Comparison of ENCODE assay signal across 1 cellular context in the genomic region with DNA sequence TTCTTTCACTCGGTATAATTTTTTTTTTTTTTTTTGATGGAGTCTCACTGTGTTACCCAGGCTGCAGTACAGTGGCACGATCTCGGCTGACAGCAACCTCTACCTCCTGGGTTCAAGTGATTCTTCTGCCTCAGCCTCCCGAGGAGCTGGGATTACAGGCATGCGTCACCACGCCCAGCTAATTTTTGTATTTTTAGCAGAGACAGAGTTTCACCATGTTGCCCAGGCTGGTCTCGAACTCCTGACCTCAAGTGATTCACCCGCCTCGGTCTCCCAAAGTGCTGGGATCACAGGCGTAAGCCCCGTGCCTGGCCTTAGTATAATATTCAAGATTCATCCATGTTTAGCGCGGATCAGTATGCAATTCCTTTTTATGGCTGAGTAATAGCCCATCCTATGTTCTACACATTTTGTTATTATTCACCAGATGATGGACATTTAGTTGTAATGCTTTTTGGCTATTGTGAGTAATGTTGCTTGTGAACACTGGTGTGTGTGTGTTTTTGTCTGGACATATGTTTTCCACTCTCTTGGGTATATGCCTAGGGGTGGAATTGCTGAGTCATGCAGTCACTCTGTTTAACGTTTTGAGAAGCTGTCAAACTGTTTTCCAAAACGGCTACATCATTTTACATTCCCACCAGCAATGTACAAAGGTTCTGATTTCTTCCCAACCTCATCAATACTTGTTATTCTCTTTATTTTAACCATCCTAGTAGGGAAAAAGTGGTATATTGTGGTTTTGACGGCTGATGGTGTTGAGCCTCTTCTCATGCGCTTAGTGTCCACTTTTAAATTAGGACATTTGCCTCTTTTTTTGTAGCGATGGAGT.
TF ChIP-seq lines count a peak whose summit lies in the region.

No MANE protein-coding gene starts in this region.

TF ChIP-seq in K562, 482 proteins besides CTCF, POLR2A, EP300 and RAD21 (continued from another document and continues in another):
- TF ChIP-seq NR2C2 (CRISPR knock-in tag; IDR thresholded peaks at IDR 0.05) (no peak), NR2C2 (tag; IDR thresholded peaks at IDR 0.05) (no peak), ZNF217 (CRISPR knock-in tag; IDR thresholded peaks at IDR 0.05) (no peak), ELF2 (CRISPR knock-in tag; IDR thresholded peaks at IDR 0.05) (peak; percentile 67; the same call in 1 of the 2 replicates), GTF2A2 (tag; IDR thresholded peaks at IDR 0.05) (no peak), ERF (CRISPR knock-in tag; IDR thresholded peaks at IDR 0.05) (no peak), MTA3 (IDR thresholded peaks at IDR 0.05; ENCODE audit: borderline replicate concordance) (no peak), ARID2 (IDR thresholded peaks at IDR 0.05) (no peak), ARNT (IDR thresholded peaks at IDR 0.05) (no peak), KLF16 (IDR thresholded peaks at IDR 0.05) (no peak), TAL1 (IDR thresholded peaks at IDR 0.05) (no peak; the same call in 1 of the 2 replicates), PHF20 (IDR thresholded peaks at IDR 0.05; ENCODE audit: partially characterized antibody) (no peak), NCOR1 (IDR thresholded peaks at IDR 0.05) (no peak; the same call in 1 of the 2 replicates), RBM39 (optimal IDR thresholded peaks at IDR 0.05; ENCODE audit: low read depth, low read length) (no peak), RBFOX2 (IDR thresholded peaks at IDR 0.05; ENCODE audit: low read depth, low read length) (no peak), ZNF766 (CRISPR knock-in tag; conservative IDR thresholded peaks at IDR 0.05) (peak; percentile 39; the same call in 1 of the 2 replicates), MEF2A (IDR thresholded peaks at IDR 0.05; ENCODE audit: control insufficient read depth, low read depth, low read length) (no peak), ESRRA (IDR thresholded peaks at IDR 0.05; ENCODE audit: borderline replicate concordance, low read depth) (no peak), FOXK2 (conservative IDR thresholded peaks at IDR 0.05 in 1 of 2, IDR thresholded peaks at IDR 0.05 in 1 of 2; ENCODE audit: low read depth in 2 of 2) (peak in 1 of 2 experiments; percentile 52; a peak in 1 of 4 replicates), TCFL5 (CRISPR knock-in tag; conservative IDR thresholded peaks at IDR 0.05) (no peak; the same call in 1 of the 2 replicates), PHB2 (IDR thresholded peaks at IDR 0.05; ENCODE audit: low read depth) (no peak), ZNF384 (IDR thresholded peaks at IDR 0.05; ENCODE audit: low read depth, low read length) (no peak), RCOR1 (IDR thresholded peaks at IDR 0.05; ENCODE audit: borderline replicate concordance in 1 of 2, low read depth in 2 of 2, low read length in 2 of 2) (no peak), GABPA (tag; conservative IDR thresholded peaks at IDR 0.05; ENCODE audit: low read depth) (peak; percentile 17), ZFP36 (IDR thresholded peaks at IDR 0.05; ENCODE audit: low read depth, low read length, partially characterized antibody) (no peak), HDAC3 (IDR thresholded peaks at IDR 0.05; ENCODE audit: borderline replicate concordance, partially characterized antibody) (no peak), CEBPG (CRISPR knock-in tag; IDR thresholded peaks at IDR 0.05) (no peak; the same call in 1 of the 2 replicates), CEBPG (tag; conservative IDR thresholded peaks at IDR 0.05 in 1 of 2, IDR thresholded peaks at IDR 0.05 in 1 of 2) (peak in 1 of 2 experiments; percentile 14; a peak in 1 of 4 replicates), ETV6 (IDR thresholded peaks at IDR 0.05; ENCODE audit: borderline replicate concordance in 1 of 2, low read depth in 2 of 2, low read length in 1 of 2) (no peak; a peak in 1 of 4 replicates), ETV6 (CRISPR knock-in tag; IDR thresholded peaks at IDR 0.05; ENCODE audit: borderline replicate concordance) (no peak), ZBTB17 (CRISPR knock-in tag; IDR thresholded peaks at IDR 0.05) (no peak), U2AF2 (optimal IDR thresholded peaks at IDR 0.05; ENCODE audit: low read depth, low read length) (no peak), MTA1 (IDR thresholded peaks at IDR 0.05; ENCODE audit: borderline replicate concordance) (no peak), CREBBP (IDR thresholded peaks at IDR 0.05; ENCODE audit: low read depth, low read length) (no peak)
- TF ChIP-seq, protein P1, sequence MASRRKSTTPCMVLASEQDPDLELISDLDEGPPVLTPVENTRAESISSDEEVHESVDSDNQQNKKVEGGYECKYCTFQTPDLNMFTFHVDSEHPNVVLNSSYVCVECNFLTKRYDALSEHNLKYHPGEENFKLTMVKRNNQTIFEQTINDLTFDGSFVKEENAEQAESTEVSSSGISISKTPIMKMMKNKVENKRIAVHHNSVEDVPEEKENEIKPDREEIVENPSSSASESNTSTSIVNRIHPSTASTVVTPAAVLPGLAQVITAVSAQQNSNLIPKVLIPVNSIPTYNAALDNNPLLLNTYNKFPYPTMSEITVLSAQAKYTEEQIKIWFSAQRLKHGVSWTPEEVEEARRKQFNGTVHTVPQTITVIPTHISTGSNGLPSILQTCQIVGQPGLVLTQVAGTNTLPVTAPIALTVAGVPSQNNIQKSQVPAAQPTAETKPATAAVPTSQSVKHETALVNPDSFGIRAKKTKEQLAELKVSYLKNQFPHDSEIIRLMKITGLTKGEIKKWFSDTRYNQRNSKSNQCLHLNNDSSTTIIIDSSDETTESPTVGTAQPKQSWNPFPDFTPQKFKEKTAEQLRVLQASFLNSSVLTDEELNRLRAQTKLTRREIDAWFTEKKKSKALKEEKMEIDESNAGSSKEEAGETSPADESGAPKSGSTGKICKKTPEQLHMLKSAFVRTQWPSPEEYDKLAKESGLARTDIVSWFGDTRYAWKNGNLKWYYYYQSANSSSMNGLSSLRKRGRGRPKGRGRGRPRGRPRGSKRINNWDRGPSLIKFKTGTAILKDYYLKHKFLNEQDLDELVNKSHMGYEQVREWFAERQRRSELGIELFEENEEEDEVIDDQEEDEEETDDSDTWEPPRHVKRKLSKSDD (conservative IDR thresholded peaks at IDR 0.05; ENCODE audit: low read length) = no peak
- TF ChIP-seq, protein P2, sequence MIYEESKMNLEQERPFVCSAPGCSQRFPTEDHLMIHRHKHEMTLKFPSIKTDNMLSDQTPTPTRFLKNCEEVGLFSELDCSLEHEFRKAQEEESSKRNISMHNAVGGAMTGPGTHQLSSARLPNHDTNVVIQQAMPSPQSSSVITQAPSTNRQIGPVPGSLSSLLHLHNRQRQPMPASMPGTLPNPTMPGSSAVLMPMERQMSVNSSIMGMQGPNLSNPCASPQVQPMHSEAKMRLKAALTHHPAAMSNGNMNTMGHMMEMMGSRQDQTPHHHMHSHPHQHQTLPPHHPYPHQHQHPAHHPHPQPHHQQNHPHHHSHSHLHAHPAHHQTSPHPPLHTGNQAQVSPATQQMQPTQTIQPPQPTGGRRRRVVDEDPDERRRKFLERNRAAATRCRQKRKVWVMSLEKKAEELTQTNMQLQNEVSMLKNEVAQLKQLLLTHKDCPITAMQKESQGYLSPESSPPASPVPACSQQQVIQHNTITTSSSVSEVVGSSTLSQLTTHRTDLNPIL (CRISPR knock-in tag; IDR thresholded peaks at IDR 0.05) = no peak
- TF ChIP-seq, protein P3, sequence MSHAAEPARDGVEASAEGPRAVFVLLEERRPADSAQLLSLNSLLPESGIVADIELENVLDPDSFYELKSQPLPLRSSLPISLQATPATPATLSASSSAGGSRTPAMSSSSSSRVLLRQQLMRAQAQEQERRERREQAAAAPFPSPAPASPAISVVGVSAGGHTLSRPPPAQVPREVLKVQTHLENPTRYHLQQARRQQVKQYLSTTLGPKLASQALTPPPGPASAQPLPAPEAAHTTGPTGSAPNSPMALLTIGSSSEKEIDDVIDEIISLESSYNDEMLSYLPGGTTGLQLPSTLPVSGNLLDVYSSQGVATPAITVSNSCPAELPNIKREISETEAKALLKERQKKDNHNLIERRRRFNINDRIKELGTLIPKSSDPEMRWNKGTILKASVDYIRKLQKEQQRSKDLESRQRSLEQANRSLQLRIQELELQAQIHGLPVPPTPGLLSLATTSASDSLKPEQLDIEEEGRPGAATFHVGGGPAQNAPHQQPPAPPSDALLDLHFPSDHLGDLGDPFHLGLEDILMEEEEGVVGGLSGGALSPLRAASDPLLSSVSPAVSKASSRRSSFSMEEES (CRISPR knock-in tag; IDR thresholded peaks at IDR 0.05) = no peak
- TF ChIP-seq, protein P4, sequence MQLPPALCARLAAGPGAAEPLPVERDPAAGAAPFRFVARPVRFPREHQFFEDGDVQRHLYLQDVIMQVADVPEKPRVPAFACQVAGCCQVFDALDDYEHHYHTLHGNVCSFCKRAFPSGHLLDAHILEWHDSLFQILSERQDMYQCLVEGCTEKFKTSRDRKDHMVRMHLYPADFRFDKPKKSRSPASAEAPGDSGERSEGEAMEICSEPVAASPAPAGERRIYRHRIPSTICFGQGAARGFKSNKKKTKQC (CRISPR knock-in tag; IDR thresholded peaks at IDR 0.05) = no peak
- TF ChIP-seq, protein P5, sequence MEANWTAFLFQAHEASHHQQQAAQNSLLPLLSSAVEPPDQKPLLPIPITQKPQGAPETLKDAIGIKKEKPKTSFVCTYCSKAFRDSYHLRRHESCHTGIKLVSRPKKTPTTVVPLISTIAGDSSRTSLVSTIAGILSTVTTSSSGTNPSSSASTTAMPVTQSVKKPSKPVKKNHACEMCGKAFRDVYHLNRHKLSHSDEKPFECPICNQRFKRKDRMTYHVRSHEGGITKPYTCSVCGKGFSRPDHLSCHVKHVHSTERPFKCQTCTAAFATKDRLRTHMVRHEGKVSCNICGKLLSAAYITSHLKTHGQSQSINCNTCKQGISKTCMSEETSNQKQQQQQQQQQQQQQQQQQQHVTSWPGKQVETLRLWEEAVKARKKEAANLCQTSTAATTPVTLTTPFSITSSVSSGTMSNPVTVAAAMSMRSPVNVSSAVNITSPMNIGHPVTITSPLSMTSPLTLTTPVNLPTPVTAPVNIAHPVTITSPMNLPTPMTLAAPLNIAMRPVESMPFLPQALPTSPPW (CRISPR knock-in tag; IDR thresholded peaks at IDR 0.05) = peak; percentile 33; the same call in 1 of the 2 replicates
- TF ChIP-seq, protein P6, sequence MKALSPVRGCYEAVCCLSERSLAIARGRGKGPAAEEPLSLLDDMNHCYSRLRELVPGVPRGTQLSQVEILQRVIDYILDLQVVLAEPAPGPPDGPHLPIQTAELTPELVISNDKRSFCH (CRISPR knock-in tag; IDR thresholded peaks at IDR 0.05) = no peak
- TF ChIP-seq, protein P6 (tag; IDR thresholded peaks at IDR 0.05) = no peak; the same call in 1 of the 2 replicates
- TF ChIP-seq, protein P7, sequence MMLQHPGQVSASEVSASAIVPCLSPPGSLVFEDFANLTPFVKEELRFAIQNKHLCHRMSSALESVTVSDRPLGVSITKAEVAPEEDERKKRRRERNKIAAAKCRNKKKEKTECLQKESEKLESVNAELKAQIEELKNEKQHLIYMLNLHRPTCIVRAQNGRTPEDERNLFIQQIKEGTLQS (IDR thresholded peaks at IDR 0.05) = peak; percentile 29; the same call in 1 of the 2 replicates
- TF ChIP-seq, protein P7 (CRISPR knock-in tag; conservative IDR thresholded peaks at IDR 0.05) = no peak
- TF ChIP-seq, protein P8, sequence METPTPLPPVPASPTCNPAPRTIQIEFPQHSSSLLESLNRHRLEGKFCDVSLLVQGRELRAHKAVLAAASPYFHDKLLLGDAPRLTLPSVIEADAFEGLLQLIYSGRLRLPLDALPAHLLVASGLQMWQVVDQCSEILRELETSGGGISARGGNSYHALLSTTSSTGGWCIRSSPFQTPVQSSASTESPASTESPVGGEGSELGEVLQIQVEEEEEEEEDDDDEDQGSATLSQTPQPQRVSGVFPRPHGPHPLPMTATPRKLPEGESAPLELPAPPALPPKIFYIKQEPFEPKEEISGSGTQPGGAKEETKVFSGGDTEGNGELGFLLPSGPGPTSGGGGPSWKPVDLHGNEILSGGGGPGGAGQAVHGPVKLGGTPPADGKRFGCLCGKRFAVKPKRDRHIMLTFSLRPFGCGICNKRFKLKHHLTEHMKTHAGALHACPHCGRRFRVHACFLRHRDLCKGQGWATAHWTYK (CRISPR knock-in tag; IDR thresholded peaks at IDR 0.05) = no peak
- TF ChIP-seq, protein P9, sequence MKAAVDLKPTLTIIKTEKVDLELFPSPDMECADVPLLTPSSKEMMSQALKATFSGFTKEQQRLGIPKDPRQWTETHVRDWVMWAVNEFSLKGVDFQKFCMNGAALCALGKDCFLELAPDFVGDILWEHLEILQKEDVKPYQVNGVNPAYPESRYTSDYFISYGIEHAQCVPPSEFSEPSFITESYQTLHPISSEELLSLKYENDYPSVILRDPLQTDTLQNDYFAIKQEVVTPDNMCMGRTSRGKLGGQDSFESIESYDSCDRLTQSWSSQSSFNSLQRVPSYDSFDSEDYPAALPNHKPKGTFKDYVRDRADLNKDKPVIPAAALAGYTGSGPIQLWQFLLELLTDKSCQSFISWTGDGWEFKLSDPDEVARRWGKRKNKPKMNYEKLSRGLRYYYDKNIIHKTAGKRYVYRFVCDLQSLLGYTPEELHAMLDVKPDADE (conservative IDR thresholded peaks at IDR 0.05; ENCODE audit: control insufficient read depth, low read depth, low read length) = no peak
- TF ChIP-seq, protein P10, sequence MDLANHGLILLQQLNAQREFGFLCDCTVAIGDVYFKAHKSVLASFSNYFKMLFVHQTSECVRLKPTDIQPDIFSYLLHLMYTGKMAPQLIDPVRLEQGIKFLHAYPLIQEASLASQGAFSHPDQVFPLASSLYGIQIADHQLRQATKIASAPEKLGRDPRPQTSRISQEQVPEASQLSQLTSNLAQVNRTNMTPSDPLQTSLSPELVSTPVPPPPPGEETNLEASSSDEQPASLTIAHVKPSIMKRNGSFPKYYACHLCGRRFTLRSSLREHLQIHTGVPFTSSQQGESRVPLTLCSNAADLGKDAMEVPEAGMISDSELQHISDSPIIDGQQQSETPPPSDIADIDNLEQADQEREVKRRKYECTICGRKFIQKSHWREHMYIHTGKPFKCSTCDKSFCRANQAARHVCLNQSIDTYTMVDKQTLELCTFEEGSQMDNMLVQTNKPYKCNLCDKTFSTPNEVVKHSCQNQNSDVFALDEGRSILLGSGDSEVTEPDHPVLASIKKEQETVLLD (IDR thresholded peaks at IDR 0.05) = no peak
